ENCODE assay signal across 11 cellular contexts in genomic region chr19:16769385-16769784, GRCh38. TPM values are rescaled to one million over a fixed set of nuclear protein-coding genes. Genes with fewer than 3 reads are reported as not detected.
"Had no signal": no experiment of that assay in that cellular context is flagged by ENCODE, and none has a peak within 500 bp of the region (broad histone marks: within the 10 kb centered on the region; RNA-seq: fewer than 3 reads in every experiment).

No MANE protein-coding gene starts in this region.

- H3K9me3 Mint-ChIP-seq: HFFc6 had no signal

- H2AFZ ChIP-seq: GM23338 had no signal

- H3K27ac Mint-ChIP-seq: GM23338, H9, HFFc6 had no signal

- H3K4me3 Mint-ChIP-seq: GM23338, H9, HFFc6, IgD-negative memory B cell had no signal

- H3K36me3 Mint-ChIP-seq: IgD-negative memory B cell had no signal

- H3K4me1 Mint-ChIP-seq: GM23338 had no signal

- FAIRE-seq: H1, H54, HepG2 had no signal

- H3K4me2 ChIP-seq: GM23338 had no signal

- H3K27ac ChIP-seq: HL-60 had no signal

- DNase-seq: H9, HCEC 1CT, HFFc6, KG1 had no signal

- H3K4me3 ChIP-seq: GM23338 had no signal

- ATAC-seq: GM23338, HepG2 had no signal

RNA-seq across cellular contexts. Expression of gene NWD1, which starts 49.7 kb away (rescaled TPM):
- total RNA-seq: H1, H9, HepG2, HFFc6, HT1080 had no signal
- polyA plus RNA-seq: HepG2, IgD-negative memory B cell had no signal
